ENCODE assay signal across 8 cellular contexts in the genomic region with DNA sequence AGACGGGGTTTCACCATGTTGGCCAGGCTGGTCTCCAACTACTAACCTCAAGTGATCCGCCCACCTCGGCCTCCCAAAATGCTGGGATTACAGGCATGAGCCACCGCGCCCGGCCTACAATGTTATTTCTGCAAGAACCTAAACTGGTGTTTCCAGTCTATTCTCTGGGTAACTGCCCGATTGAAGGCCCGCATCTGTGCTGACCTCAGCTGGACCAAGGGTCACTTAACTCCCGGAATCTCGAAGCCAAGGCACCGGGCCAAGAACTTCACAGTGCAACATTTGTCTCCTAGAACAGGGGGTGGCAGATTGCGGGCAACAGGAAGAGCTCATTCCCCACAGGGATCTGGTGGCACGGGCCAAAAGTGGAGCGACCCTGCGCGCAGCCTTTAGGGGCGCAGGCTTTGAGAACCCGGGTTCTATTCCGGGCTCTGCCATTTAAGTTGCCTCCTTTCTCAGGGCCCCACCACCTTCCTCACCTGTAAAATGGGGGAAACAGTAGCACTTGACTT. TPM values are rescaled to one million over a fixed set of nuclear protein-coding genes. Genes with fewer than 3 reads are reported as not detected.
DNase-seq lines count a peak whose midpoint lies in the region; ATAC-seq lines count a peak whose summit lies in the region.

No MANE protein-coding gene starts in this region.

- peaks cover 2 to 9% of the 10 kb centered on the region in 2 donors for H3K36me3 Mint-ChIP-seq in stimulated activated naive B cell treated with anti-CD40 and anti-IgM and Interleukin-4, amounts not matched to agents 10 μg/mL and 1 μg/mL and 100 μg/mL, for 72 hours

- H3K4me3 Mint-ChIP-seq in stimulated activated naive B cell treated with anti-CD40 and anti-IgM and Interleukin-4, amounts not matched to agents 10 μg/mL and 1 μg/mL and 100 μg/mL, for 72 hours, result peak overlapping the region; percentile 93 to 96

- ATAC-seq in GM18909 (IDR thresholded peaks at IDR 0.05; ENCODE audit: poor library complexity, unreplicated experiment) (peak; percentile 4), left lobe of liver (peak; percentile 65), HG02759 (IDR thresholded peaks at IDR 0.05; ENCODE audit: unreplicated experiment) (no peak)
- peak; percentile 15 to 22 for ATAC-seq in stimulated activated naive B cell treated with anti-CD40 and anti-IgM and Interleukin-4, amounts not matched to agents 10 μg/mL and 1 μg/mL and 100 μg/mL, for 72 hours (replicated peaks)

- in situ Hi-C loops in ACHN (cut with HindIII; ENCODE audit: low pct_ligation_motif_present, low pct_unique_long_range_greater_than_20kb, low sequenced_read_pairs), result no loop called here

- peaks cover 8 to 16% of the 10 kb centered on the region in 2 donors for H3K4me1 Mint-ChIP-seq in stimulated activated naive B cell treated with anti-CD40 and anti-IgM and Interleukin-4, amounts not matched to agents 10 μg/mL and 1 μg/mL and 100 μg/mL, for 72 hours

- no peaks in the 10 kb centered on the region for H3K9me3 Mint-ChIP-seq in stimulated activated naive B cell treated with anti-CD40 and anti-IgM and Interleukin-4, amounts not matched to agents 10 μg/mL and 1 μg/mL and 100 μg/mL, for 72 hours

- peak; percentile 95 for DNase-seq in ACHN
- DNase-seq in RPMI7951 (ENCODE audit: low read depth), result peak; percentile 68
- DNase-seq in dermis blood vessel endothelial cell, result peak; percentile 41
- DNase-seq in left lobe of liver (ENCODE audit: low spot score), result peak; percentile 97
- no peak for DNase-seq in stimulated activated naive B cell treated with anti-CD40 and anti-IgM and Interleukin-4, amounts not matched to agents 10 μg/mL and 1 μg/mL and 100 μg/mL, for 72 hours
- DNase-seq in NCI-H128 (lab: John Stamatoyannopoulos, UW; ENCODE audit: unreplicated experiment), result no peak

- no peak overlapping the region for H3K27ac Mint-ChIP-seq in stimulated activated naive B cell treated with anti-CD40 and anti-IgM and Interleukin-4, amounts not matched to agents 10 μg/mL and 1 μg/mL and 100 μg/mL, for 72 hours

- no peaks in the 10 kb centered on the region for H3K27me3 Mint-ChIP-seq in stimulated activated naive B cell treated with anti-CD40 and anti-IgM and Interleukin-4, amounts not matched to agents 10 μg/mL and 1 μg/mL and 100 μg/mL, for 72 hours

RNA-seq across cellular contexts. Expression of gene SHMT1, which starts 0.8 kb away (rescaled TPM):
- 19.0 and 19.3 TPM in 2 replicates for total RNA-seq in RPMI7951 (2014; rRNA removed; shearing (Covaris generic))
- total RNA-seq in dermis blood vessel endothelial cell (11.1 and 23.3 TPM in 2 replicates), left lobe of liver (439 TPM)

RNA-seq across cellular contexts. Expression of gene EVPLL, which starts 15.0 kb away (rescaled TPM):
- not detected in 2 replicates for total RNA-seq in RPMI7951 (2014; rRNA removed; shearing (Covaris generic))
- total RNA-seq in dermis blood vessel endothelial cell, result not detected in 2 replicates
- 2.2 TPM for total RNA-seq in left lobe of liver

RNA-seq across cellular contexts. Expression of gene SMCR8, which starts 47.5 kb away (rescaled TPM):
- 5.6 and 5.9 TPM in 2 replicates for total RNA-seq in RPMI7951 (2014; rRNA removed; shearing (Covaris generic))
- total RNA-seq in dermis blood vessel endothelial cell (18.7 and 28.8 TPM in 2 replicates), left lobe of liver (5.1 TPM)

RNA-seq across cellular contexts. Expression of gene TOP3A, which starts 47.8 kb away (rescaled TPM):
- total RNA-seq in RPMI7951 (2014; rRNA removed; shearing (Covaris generic)), result 22.7 and 27.7 TPM in 2 replicates
- total RNA-seq in dermis blood vessel endothelial cell, result 26.8 and 47.0 TPM in 2 replicates
- total RNA-seq in left lobe of liver, result 19.8 TPM

Comparison
In these comparisons a context has a peak if more than half of its experiments do, and no peak if none do; other contexts are left out.
1. DNase-seq: peak in ACHN (single experiment), RPMI7951 (single experiment), dermis blood vessel endothelial cell (single experiment) and left lobe of liver (single experiment); none in stimulated activated naive B cell treated with anti-CD40 and anti-IgM and Interleukin-4, amounts not matched to agents 10 μg/mL and 1 μg/mL and 100 μg/mL, for 72 hours (single experiment) and NCI-H128 (single experiment).
2. RNA of gene SHMT1, which starts 0.8 kb away (total RNA-seq): 439 TPM in left lobe of liver (single experiment); 19.0 to 19.3 TPM in RPMI7951 and 11.1 to 23.3 TPM in dermis blood vessel endothelial cell; every median in the first group is over 10 times any median in the second.